ENCODE assay signal across 21 cellular contexts in genomic region chr12:129215436-129216025, GRCh38.
"Had no signal": no experiment of that assay in that cellular context is flagged by ENCODE, and none has a peak within 500 bp of the region (broad histone marks: within the 10 kb centered on the region; RNA-seq: fewer than 3 reads in every experiment).

No MANE protein-coding gene starts in this region.

- H3K4me1 Mint-ChIP-seq: activated B cell treated with CpG ODN at 0.5 μM for 24 hours; activated CD4-positive, alpha-beta T cell treated with anti-CD3 and anti-CD28 coated beads for 36 hours; activated naive CD8-positive, alpha-beta T cell treated with anti-CD3 and anti-CD28 coated beads for 36 hours; memory B cell; nephron had no signal

- H3K9me3 ChIP-seq: neutrophil, ovary, prostate gland, testis, vagina had no signal

- H3K27ac Mint-ChIP-seq: activated B cell treated with CpG ODN at 0.5 μM for 24 hours; activated CD4-positive, alpha-beta T cell treated with anti-CD3 and anti-CD28 coated beads for 36 hours; activated naive CD8-positive, alpha-beta T cell treated with anti-CD3 and anti-CD28 coated beads for 36 hours; memory B cell; nephron had no signal

- H3K4me3 Mint-ChIP-seq: activated B cell treated with CpG ODN at 0.5 μM for 24 hours; activated CD4-positive, alpha-beta T cell treated with anti-CD3 and anti-CD28 coated beads for 36 hours; activated naive CD8-positive, alpha-beta T cell treated with anti-CD3 and anti-CD28 coated beads for 36 hours; memory B cell; nephron had no signal

- H3K27me3 ChIP-seq: neutrophil, ovary, testis, vagina had no signal

- H3K4me1 ChIP-seq: prostate gland, spleen, testis, vagina had no signal

- H3K36me3 ChIP-seq: neutrophil, ovary, prostate gland, spleen, vagina had no signal

- H3K36me3 Mint-ChIP-seq: activated naive CD8-positive, alpha-beta T cell treated with anti-CD3 and anti-CD28 coated beads for 36 hours; memory B cell had no signal

- H3K27ac ChIP-seq: coronary artery, neutrophil, ovary, prostate gland, spleen, testis, vagina had no signal

- H3K27me3 Mint-ChIP-seq: activated B cell treated with CpG ODN at 0.5 μM for 24 hours; activated CD4-positive, alpha-beta T cell treated with anti-CD3 and anti-CD28 coated beads for 36 hours; activated naive CD8-positive, alpha-beta T cell treated with anti-CD3 and anti-CD28 coated beads for 36 hours; memory B cell had no signal

- DNase-seq: activated B cell treated with CpG ODN at 0.5 μM for 24 hours; activated CD4-positive, alpha-beta T cell treated with anti-CD3 and anti-CD28 coated beads for 36 hours; activated CD4-positive, alpha-beta T cell treated with anti-CD3 and anti-CD28 coated beads, Interleukin-2, amount 50 U/mL, for 48 hours; activated naive CD4-positive, alpha-beta T cell treated with Interleukin-2 at 50 U/mL for 16 hours; activated naive CD8-positive, alpha-beta T cell treated with anti-CD3 and anti-CD28 coated beads for 36 hours; activated T-cell treated with anti-CD3 and anti-CD28 coated beads, Interleukin-2, amount 50 U/mL, for 48 hours; cerebellar nuclear complex; left colon; ovary; spleen; stimulated activated CD4-positive, alpha-beta T cell treated with anti-CD3 and anti-CD28 coated beads, Interleukin-4, amount 100 ng/mL, for 1 hour; stimulated activated naive CD4-positive, alpha-beta T cell; T1000; testis; trophoblast cell had no signal

- H3K4me3 ChIP-seq: coronary artery, ovary, prostate gland, spleen, testis, vagina had no signal
